19 cellular contexts compared by ENCODE assay signal in genomic region chr2:239232195-239232578, GRCh38.
DNase-seq lines count a peak whose midpoint lies in the region; ATAC-seq and TF ChIP-seq lines count a peak whose summit lies in the region.
"Had no signal": no experiment of that assay in that cellular context is flagged by ENCODE, and none has a peak within 500 bp of the region (broad histone marks: within the 10 kb centered on the region; RNA-seq: fewer than 3 reads in every experiment).

No MANE protein-coding gene starts in this region.

- H3K36me3 Mint-ChIP-seq in T-helper 1 cell treated with Interleukin-12 subunit alpha and Interleukin-12 subunit beta and Interleukin-4 antibody, amounts not matched to agents 30 μg/mL and 1 μg/mL, for 36 hours (ENCODE audit: low read depth), result peaks cover 17% of the 10 kb centered on the region
- H3K36me3 Mint-ChIP-seq in CD4-positive, alpha-beta memory T cell, result peaks cover 10 to 16% of the 10 kb centered on the region in 2 donors
- peaks cover 10% of the 10 kb centered on the region for H3K36me3 Mint-ChIP-seq in activated CD8-positive, alpha-beta memory T cell treated with anti-CD3 and anti-CD28 coated beads, Interleukin-2, amount 10 ng/mL, durations not matched to agents 7 days and 5 days
- H3K36me3 Mint-ChIP-seq in immature natural killer cell (peaks cover 7 to 13% (median 8%) of the 10 kb centered on the region in 3 donors), MCF 10A (ENCODE audit: insufficient read depth, unreplicated experiment) (no peaks in the 10 kb centered on the region)

- H3K27me3 ChIP-seq in CD4-positive, alpha-beta memory T cell (ENCODE audit: insufficient read depth, low read length), result no peaks in the 10 kb centered on the region
- H3K27me3 ChIP-seq: heart left ventricle, SJSA1, thyroid gland had no signal

- H3K9me3 Mint-ChIP-seq in T-helper 1 cell treated with Interleukin-12 subunit alpha and Interleukin-12 subunit beta and Interleukin-4 antibody, amounts not matched to agents 30 μg/mL and 1 μg/mL, for 36 hours, result no peaks in the 10 kb centered on the region
- no peaks in the 10 kb centered on the region for H3K9me3 Mint-ChIP-seq in CD4-positive, alpha-beta memory T cell
- no peaks in the 10 kb centered on the region for H3K9me3 Mint-ChIP-seq in activated CD8-positive, alpha-beta memory T cell treated with anti-CD3 and anti-CD28 coated beads, Interleukin-2, amount 10 ng/mL, durations not matched to agents 7 days and 5 days (ENCODE audit: low read depth)
- H3K9me3 Mint-ChIP-seq in immature natural killer cell, result no peaks in the 10 kb centered on the region
- no peaks in the 10 kb centered on the region for H3K9me3 Mint-ChIP-seq in MCF 10A (ENCODE audit: unreplicated experiment)
- H3K9me3 Mint-ChIP-seq: H9 had no signal

- no peaks in the 10 kb centered on the region for H3K9me3 ChIP-seq in CD4-positive, alpha-beta memory T cell (ENCODE audit: control insufficient read depth in 1 of 2, low read length in 2 of 2)
- H3K9me3 ChIP-seq: heart left ventricle, SJSA1, thyroid gland had no signal

- DNase-seq in T-helper 1 cell (no peak), immature natural killer cell (no peak), RKO (ENCODE audit: low spot score) (no peak), OCI-M1 (lab: John Stamatoyannopoulos, UW) (no peak), MCF 10A (ENCODE audit: unreplicated experiment) (no peak)
- no peak for DNase-seq in CD4-positive, alpha-beta memory T cell
- peak; percentile 16 for DNase-seq in activated CD8-positive, alpha-beta memory T cell treated with anti-CD3 and anti-CD28 coated beads, Interleukin-2, amount 10 ng/mL, durations not matched to agents 7 days and 5 days
- DNase-seq: H9, heart left ventricle, NCI-H1048, NCI-H2081 treated with DMSO at 0.1 percent for 48 hours, NCI-H748 treated with DMSO at 0.1 percent for 48 hours, occipital lobe, T1000, thyroid gland had no signal

- POLR2A ChIA-PET in CD4-positive, alpha-beta memory T cell (lab: Charles Lee; ENCODE audit: partially characterized antibody), result interaction anchor here (1.2 to 1.7 kb wide), 3 partner anchors 32 to 42 kb away, joined by 3 to 10 read pairs (median 3); no protein-coding TSS in a partner anchor
- POLR2A ChIA-PET in MCF 10A (lab: Yijun Ruan, JAX), result no interaction called here

- no TSS peak for BruUV-seq in MCF 10A (replicated peaks; lab: Mats Ljungman, UMichigan)

- H3K4me1 ChIP-seq in CD4-positive, alpha-beta memory T cell (ENCODE audit: insufficient read depth, low read length), result peaks cover 60% of the 10 kb centered on the region

- CTCF ChIA-PET in CD4-positive, alpha-beta memory T cell (lab: Charles Lee; ENCODE audit: partially characterized antibody), result interaction anchor here (1.1 kb wide), 1 partner anchor 35 kb away, joined by 5 read pairs; no protein-coding TSS in a partner anchor
- CTCF ChIA-PET in activated CD8-positive, alpha-beta memory T cell treated with anti-CD3 and anti-CD28 coated beads, Interleukin-2, amount 10 ng/mL, durations not matched to agents 7 days and 5 days (lab: Charles Lee), result no interaction called here
- CTCF ChIA-PET in MCF 10A (lab: Yijun Ruan, JAX), result interaction anchor here (0.6 kb wide), 1 partner anchor 13 kb away, joined by 3 read pairs; no protein-coding TSS in a partner anchor

- peak overlapping the region in 1 of 2 donors; percentile 30 for H3K4me3 ChIP-seq in CD4-positive, alpha-beta memory T cell (ENCODE audit: low read length in 2 of 2)
- H3K4me3 ChIP-seq: heart left ventricle, K562, PC-9, SJSA1, thyroid gland had no signal

- TF ChIP-seq CTCF in MCF 10A (IDR thresholded peaks at IDR 0.05; ENCODE audit: unreplicated experiment), result no peak

- intact Hi-C loops in CD4-positive, alpha-beta memory T cell (cut with micrococcal nuclease), result no loop called here
- intact Hi-C loops in MCF 10A (cut with micrococcal nuclease), result no loop called here

- H3K27ac Mint-ChIP-seq in T-helper 1 cell treated with Interleukin-12 subunit alpha and Interleukin-12 subunit beta and Interleukin-4 antibody, amounts not matched to agents 30 μg/mL and 1 μg/mL, for 36 hours, result peak overlapping the region; percentile 70
- peak overlapping the region; percentile 50 to 93 (median 91) for H3K27ac Mint-ChIP-seq in CD4-positive, alpha-beta memory T cell
- peak overlapping the region; percentile 67 for H3K27ac Mint-ChIP-seq in activated CD8-positive, alpha-beta memory T cell treated with anti-CD3 and anti-CD28 coated beads, Interleukin-2, amount 10 ng/mL, durations not matched to agents 7 days and 5 days
- H3K27ac Mint-ChIP-seq in immature natural killer cell (peak overlapping the region in 1 of 6 donors; percentile 29), MCF 10A (ENCODE audit: low read depth, unreplicated experiment) (no peak overlapping the region)
- H3K27ac Mint-ChIP-seq: H9 had no signal

- peak overlapping the region; percentile 60 for H3K27ac ChIP-seq in CD4-positive, alpha-beta memory T cell (ENCODE audit: low read depth, low read length)
- H3K27ac ChIP-seq: PC-9, SJSA1, thyroid gland had no signal

- no peaks in the 10 kb centered on the region for H3K27me3 Mint-ChIP-seq in T-helper 1 cell treated with Interleukin-12 subunit alpha and Interleukin-12 subunit beta and Interleukin-4 antibody, amounts not matched to agents 30 μg/mL and 1 μg/mL, for 36 hours (ENCODE audit: low read depth)
- H3K27me3 Mint-ChIP-seq in CD4-positive, alpha-beta memory T cell, result no peaks in the 10 kb centered on the region
- no peaks in the 10 kb centered on the region for H3K27me3 Mint-ChIP-seq in activated CD8-positive, alpha-beta memory T cell treated with anti-CD3 and anti-CD28 coated beads, Interleukin-2, amount 10 ng/mL, durations not matched to agents 7 days and 5 days
- peaks cover 0 to 4% (median 0%) of the 10 kb centered on the region in 3 donors for H3K27me3 Mint-ChIP-seq in immature natural killer cell (ENCODE audit: low read depth in 3 of 3)
- H3K27me3 Mint-ChIP-seq in MCF 10A (ENCODE audit: insufficient read depth, unreplicated experiment), result no peaks in the 10 kb centered on the region

- no peaks in the 10 kb centered on the region for H3K36me3 ChIP-seq in CD4-positive, alpha-beta memory T cell (ENCODE audit: insufficient read depth, low read length)
- H3K36me3 ChIP-seq: SJSA1, thyroid gland had no signal

- H3K4me3 Mint-ChIP-seq in T-helper 1 cell treated with Interleukin-12 subunit alpha and Interleukin-12 subunit beta and Interleukin-4 antibody, amounts not matched to agents 30 μg/mL and 1 μg/mL, for 36 hours, result peak overlapping the region; percentile 55
- peak overlapping the region in 7 of 8 donors; percentile 55 to 86 (median 73) for H3K4me3 Mint-ChIP-seq in CD4-positive, alpha-beta memory T cell
- no peak overlapping the region for H3K4me3 Mint-ChIP-seq in activated CD8-positive, alpha-beta memory T cell treated with anti-CD3 and anti-CD28 coated beads, Interleukin-2, amount 10 ng/mL, durations not matched to agents 7 days and 5 days
- H3K4me3 Mint-ChIP-seq in immature natural killer cell, result peak overlapping the region in 3 of 5 donors; percentile 5 to 46 (median 6)
- no peak overlapping the region for H3K4me3 Mint-ChIP-seq in MCF 10A (ENCODE audit: unreplicated experiment)
- H3K4me3 Mint-ChIP-seq: H9 had no signal

- ATAC-seq in activated CD8-positive, alpha-beta memory T cell treated with anti-CD3 and anti-CD28 coated beads, Interleukin-2, amount 10 ng/mL, durations not matched to agents 7 days and 5 days, result no peak
- ATAC-seq: heart left ventricle, K562 had no signal

- peaks cover 30% of the 10 kb centered on the region for H3K4me1 Mint-ChIP-seq in T-helper 1 cell treated with Interleukin-12 subunit alpha and Interleukin-12 subunit beta and Interleukin-4 antibody, amounts not matched to agents 30 μg/mL and 1 μg/mL, for 36 hours (ENCODE audit: low read depth)
- peaks cover 34 to 80% (median 52%) of the 10 kb centered on the region in 4 donors for H3K4me1 Mint-ChIP-seq in CD4-positive, alpha-beta memory T cell
- H3K4me1 Mint-ChIP-seq in activated CD8-positive, alpha-beta memory T cell treated with anti-CD3 and anti-CD28 coated beads, Interleukin-2, amount 10 ng/mL, durations not matched to agents 7 days and 5 days, result peaks cover 31% of the 10 kb centered on the region
- H3K4me1 Mint-ChIP-seq in immature natural killer cell (peaks cover 44 to 57% of the 10 kb centered on the region in 2 donors), MCF 10A (ENCODE audit: insufficient read depth, unreplicated experiment) (no peaks in the 10 kb centered on the region)

Comparison
In these comparisons a context has a peak if more than half of its experiments do, and no peak if none do; other contexts are left out.
1. H3K4me3 Mint-ChIP-seq: peak in T-helper 1 cell treated with Interleukin-12 subunit alpha and Interleukin-12 subunit beta and Interleukin-4 antibody, amounts not matched to agents 30 μg/mL and 1 μg/mL, for 36 hours (single experiment), CD4-positive, alpha-beta memory T cell (7 of 8) and immature natural killer cell (3 of 5); none in activated CD8-positive, alpha-beta memory T cell treated with anti-CD3 and anti-CD28 coated beads, Interleukin-2, amount 10 ng/mL, durations not matched to agents 7 days and 5 days (single experiment) and MCF 10A (single experiment).